ENCODE assay signal across 8 cellular contexts in genomic region chr1:28893403-28894102, GRCh38. TPM values are rescaled to one million over a fixed set of nuclear protein-coding genes. Genes with fewer than 3 reads are reported as not detected.
DNase-seq lines count a peak whose midpoint lies in the region; ATAC-seq and TF ChIP-seq lines count a peak whose summit lies in the region.

No MANE protein-coding gene starts in this region.

- H3K14ac ChIP-seq in H9 (ENCODE audit: insufficient read depth, low read length) = no peak overlapping the region

- no peak overlapping the region for H4K8ac ChIP-seq in H9 (replicated peaks; ENCODE audit: insufficient read length, low read depth, low read length)

- H3K4me3 Mint-ChIP-seq in H9 = peak overlapping the region in 1 of 2 experiments; percentile 45; a peak in 1 of 5 replicates
- no peak overlapping the region for H3K4me3 Mint-ChIP-seq in activated B cell treated with CpG ODN at 0.5 μM for 24 hours

- H3K36me3 ChIP-seq in BJ (ENCODE audit: control insufficient read depth, insufficient read depth, low read length) = 0 out of 2 replicates have a peak, but pooled peaks cover 1% of the 10 kb centered on the region
- no peaks in the 10 kb centered on the region for H3K36me3 ChIP-seq in left lung

- intact Hi-C loops in activated B cell treated with CpG ODN at 0.5 μM for 24 hours (cut with micrococcal nuclease) = no loop called here
- intact Hi-C loops in left lung (cut with DNase I) = no loop called here

- H3K56ac ChIP-seq in H9 (ENCODE audit: insufficient read length, low read depth, low read length) = no peak overlapping the region

- H3T11ph ChIP-seq in H9 (ENCODE audit: low read length) = no peak overlapping the region

- H2AK5ac ChIP-seq in H9 (ENCODE audit: insufficient read length, low read length) = no peak overlapping the region

- H3K27ac Mint-ChIP-seq in H9 (peak overlapping the region in 1 of 3 experiments; percentile 47; a peak in 1 of 7 replicates), activated B cell treated with CpG ODN at 0.5 μM for 24 hours (peak overlapping the region; percentile 30)

- H3K23me2 ChIP-seq in H9 (ENCODE audit: insufficient read length, low read depth, low read length, poor library complexity, severe bottlenecking) = no peaks in the 10 kb centered on the region

- POLR2A ChIA-PET in BJ (lab: Charles Lee) (no interaction called here), activated B cell treated with CpG ODN at 0.5 μM for 24 hours (lab: Charles Lee) (no interaction called here)

- H3K36me3 Mint-ChIP-seq in H9 (ENCODE audit: insufficient read depth in 1 of 3, low read depth in 3 of 3) (no peaks in the 10 kb centered on the region), activated B cell treated with CpG ODN at 0.5 μM for 24 hours (ENCODE audit: low read depth) (peaks cover 31% of the 10 kb centered on the region)

- H3K4me3 ChIP-seq in BJ (ENCODE audit: low read depth, low read length) (no peak overlapping the region), left lung (no peak overlapping the region)

- H2BK12ac ChIP-seq in H9 (ENCODE audit: insufficient read length, low read depth, low read length) = no peak overlapping the region

- H3K9me3 Mint-ChIP-seq in H9 (no peaks in the 10 kb centered on the region), activated B cell treated with CpG ODN at 0.5 μM for 24 hours (no peaks in the 10 kb centered on the region)

- WGBS in H9 (ENCODE audit: extremely low coverage, insufficient read length, low lambda C conversion rate) = no CpG with 5 or more reads among the region's 8 CpGs

- no peaks in the 10 kb centered on the region for H3K27me3 ChIP-seq in BJ (ENCODE audit: control insufficient read depth, insufficient read depth, low read length)
- no peaks in the 10 kb centered on the region for H3K27me3 ChIP-seq in H9 (ENCODE audit: insufficient read depth, low read length)
- H3K27me3 ChIP-seq in left lung = no peaks in the 10 kb centered on the region

- H4K5ac ChIP-seq in H9 (ENCODE audit: insufficient read length, low read depth, low read length) = no peak overlapping the region

- H3K23ac ChIP-seq in H9 (ENCODE audit: insufficient read length, low read depth, low read length) = no peak overlapping the region

- peak; percentile 22 for DNase-seq in BJ (ENCODE audit: low read depth)
- DNase-seq in H9 = peak; percentile 64
- DNase-seq in activated B cell treated with CpG ODN at 0.5 μM for 24 hours = no peak
- peak; percentile 66 for DNase-seq in iPS-NIHi7 (ENCODE audit: extremely low spot score)
- no peak for DNase-seq in left lung
- DNase-seq in cerebellum (ENCODE audit: low spot score) = no peak
- DNase-seq in SW 1271 (lab: John Stamatoyannopoulos, UW) = no peak
- no peak for DNase-seq in NCI-H2171 (lab: John Stamatoyannopoulos, UW)

- no peaks in the 10 kb centered on the region for H4K20me1 ChIP-seq in H9 (ENCODE audit: control insufficient read depth, insufficient read depth, insufficient read length)

- H3K4me1 Mint-ChIP-seq in H9 (peaks cover 12 to 17% of the 10 kb centered on the region in 2 experiments), activated B cell treated with CpG ODN at 0.5 μM for 24 hours (peaks cover 37% of the 10 kb centered on the region)

- H3K18ac ChIP-seq in H9 (ENCODE audit: insufficient read length, low read depth, low read length) = no peak overlapping the region

- H3K27me3 Mint-ChIP-seq in H9 (ENCODE audit: low read depth) (peaks cover 4% of the 10 kb centered on the region), activated B cell treated with CpG ODN at 0.5 μM for 24 hours (no peaks in the 10 kb centered on the region)

- no peaks in the 10 kb centered on the region for H3K79me2 ChIP-seq in H9 (ENCODE audit: insufficient read depth, low read length)

- no peak overlapping the region for H3K9ac ChIP-seq in H9 (ENCODE audit: extremely low read depth, insufficient read length, low read length)

- TF ChIP-seq CTCF in BJ (IDR thresholded peaks at IDR 0.05; ENCODE audit: insufficient read depth, low read depth, low read length) (peak; percentile 74), H9 (conservative IDR thresholded peaks at IDR 0.05) (peak; percentile 69), activated B cell treated with CpG ODN at 0.5 μM for 24 hours (IDR thresholded peaks at IDR 0.05) (no peak), left lung (IDR thresholded peaks at IDR 0.05) (no peak)

- no peak overlapping the region for H2AFZ ChIP-seq in H9 (ENCODE audit: low read length)

- H3K4me1 ChIP-seq in H9 (ENCODE audit: insufficient read depth, low read length) = no peaks in the 10 kb centered on the region
- peaks cover 0 to 20% of the 10 kb centered on the region in 2 donors for H3K4me1 ChIP-seq in left lung

- ATAC-seq in activated B cell treated with CpG ODN at 0.5 μM for 24 hours (ENCODE audit: low read depth) = peak; percentile 18
- ATAC-seq in left lung = no peak

- H3K4ac ChIP-seq in H9 (ENCODE audit: low read depth, low read length) = no peak overlapping the region

- CTCF ChIA-PET in BJ (lab: Yijun Ruan, JAX) = interaction anchor here (0.5 to 14.8 kb wide), 19 partner anchors 9 to 309 kb away, joined by 3 to 152 read pairs (median 4); no protein-coding TSS in a partner anchor
- CTCF ChIA-PET in activated B cell treated with CpG ODN at 0.5 μM for 24 hours (lab: Charles Lee) = interaction anchor here (1.0 kb wide), 1 partner anchor 138 kb away, joined by 3 read pairs; no protein-coding TSS in a partner anchor

- H3K9me3 ChIP-seq in H9 (ENCODE audit: control insufficient read depth, low read depth, low read length) (no peaks in the 10 kb centered on the region), left lung (no peaks in the 10 kb centered on the region)

- H2BK5ac ChIP-seq in H9 (ENCODE audit: insufficient read length, low read length) = no peak overlapping the region

- no peak overlapping the region for H4K91ac ChIP-seq in H9 (ENCODE audit: insufficient read length, low read depth, low read length)

- no peak overlapping the region for H2BK20ac ChIP-seq in H9 (ENCODE audit: low read depth, low read length, poor library complexity, severe bottlenecking)

- no peaks in the 10 kb centered on the region for H3K79me1 ChIP-seq in H9 (ENCODE audit: insufficient read depth, low read depth, low read length, poor library complexity, severe bottlenecking)

- no peak overlapping the region for H3K4me2 ChIP-seq in H9 (ENCODE audit: insufficient read depth, insufficient read length, low read length)

- no peak overlapping the region for H2BK120ac ChIP-seq in H9 (ENCODE audit: low read depth, low read length, poor library complexity, severe bottlenecking)

- H3K27ac ChIP-seq in H9 (ENCODE audit: insufficient read length, low read depth, low read length) (no peak overlapping the region), left lung (no peak overlapping the region)

- H2BK15ac ChIP-seq in H9 (ENCODE audit: low read depth, low read length) = no peak overlapping the region

RNA-seq across cellular contexts. Expression of gene EPB41, which starts 20.8 kb away (rescaled TPM):
- polyA plus RNA-seq in BJ (2011; rRNA removed) = 7.5 and 13.8 TPM in 2 replicates
- 10.1 and 11.2 TPM in 2 replicates for polyA minus RNA-seq in BJ (2011; rRNA and poly(A)+ RNA removed)
- 72.5 and 75.4 TPM in 2 replicates for total RNA-seq in H9 (2021)
- total RNA-seq in activated B cell treated with CpG ODN at 0.5 μM for 24 hours = 73.8 and 74.0 TPM in 2 replicates
- total RNA-seq in left lung = 10 to 100 TPM; 51.2 to 56.1 TPM
- 91.5 TPM for total RNA-seq in cerebellum

Comparison
In these comparisons a context has a peak if more than half of its experiments do, and no peak if none do; other contexts are left out.
1. DNase-seq: peak in BJ (single experiment), H9 (single experiment) and iPS-NIHi7 (single experiment); none in activated B cell treated with CpG ODN at 0.5 μM for 24 hours (single experiment), left lung (0 of 2), cerebellum (single experiment), SW 1271 (0 of 2) and NCI-H2171 (single experiment).
2. CTCF ChIP-seq: peak in BJ (single experiment) and H9 (single experiment); none in activated B cell treated with CpG ODN at 0.5 μM for 24 hours (single experiment) and left lung (0 of 2).